ENCODE assay signal across 8 cellular contexts in the genomic region with DNA sequence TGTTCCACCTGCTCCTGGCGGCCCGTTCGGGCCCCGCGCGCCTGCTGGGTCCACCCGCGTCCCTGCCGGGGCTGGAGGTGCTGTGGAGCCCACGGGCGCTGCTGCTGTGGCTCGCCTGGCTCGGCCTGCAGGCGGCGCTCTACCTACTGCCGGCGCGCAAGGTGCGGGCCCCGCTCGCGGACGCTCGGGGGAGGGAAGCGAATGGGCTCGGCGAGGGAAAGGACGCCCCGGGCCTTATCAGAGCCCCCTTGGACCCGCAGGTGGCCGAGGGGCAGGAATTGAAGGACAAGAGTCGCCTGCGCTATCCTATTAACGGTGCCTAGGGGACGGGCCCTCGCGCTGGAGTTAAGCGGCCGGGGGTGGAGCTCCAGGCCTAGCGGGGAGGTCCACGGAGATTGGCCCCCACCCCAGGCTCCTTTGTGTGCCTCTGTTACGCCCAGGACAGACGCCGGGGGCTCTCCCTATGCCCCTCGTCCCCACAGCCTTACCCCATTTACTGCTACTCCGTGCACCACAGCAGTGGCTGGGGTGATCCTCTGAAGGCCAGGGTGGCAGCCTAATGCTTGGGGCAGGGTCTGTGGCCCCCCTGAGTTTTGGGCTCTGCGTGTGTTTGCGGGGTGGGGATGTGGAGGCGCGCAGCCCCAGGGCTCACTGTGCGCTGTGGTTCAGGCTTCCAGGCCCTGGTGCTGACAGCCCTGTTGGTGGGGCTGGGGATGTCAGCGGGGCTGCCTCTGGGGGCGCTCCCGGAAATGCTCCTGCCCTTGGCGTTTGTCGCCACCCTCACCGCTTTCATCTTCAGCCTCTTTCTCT.
A peak's percentile ranks its signal among the peaks of the same experiment; 100 is the strongest.
DNase-seq lines count a peak whose midpoint lies in the region; ATAC-seq, FAIRE-seq and TF ChIP-seq lines count a peak whose summit lies in the region.

No MANE protein-coding gene starts in this region.

- peak; percentile 62 for FAIRE-seq in GM18507 (lab: Jason Lieb, UNC)

- H3K9me3 Mint-ChIP-seq in dendritic cell treated with granulocyte-macrophage colony-stimulating factor and Interleukin-4, amounts not matched to agents 40 ng/mL and 50 ng/mL, for 4 days = no peaks in the 10 kb centered on the region
- H3K9me3 Mint-ChIP-seq in memory B cell = no peaks in the 10 kb centered on the region

- DNase-seq in AG09319 (ENCODE audit: extremely low read depth, low read depth) (no peak), GM18507 (ENCODE audit: extremely low spot score, insufficient read length, low read depth) (no peak), NCI-H1092 (lab: John Stamatoyannopoulos, UW) (peak; percentile 52), memory B cell (ENCODE audit: low spot score in 2 of 2) (peak; percentile 76 to 82)
- DNase-seq in activated CD4-positive, alpha-beta T cell treated with anti-CD3 and anti-CD28 coated beads for 24 hours (ENCODE audit: low read depth in 2 of 2) = peak; percentile 61 to 66
- peak; percentile 63 for DNase-seq in stimulated activated CD8-positive, alpha-beta memory T cell treated with anti-CD3 and anti-CD28 coated beads, Interleukin-15, amount 100 ng/mL, for 24 hours (ENCODE audit: low read depth)

- peak overlapping the region; percentile 86 for H3K27ac Mint-ChIP-seq in dendritic cell treated with granulocyte-macrophage colony-stimulating factor and Interleukin-4, amounts not matched to agents 40 ng/mL and 50 ng/mL, for 4 days
- peak overlapping the region; percentile 92 for H3K27ac Mint-ChIP-seq in memory B cell

- peaks cover 50% of the 10 kb centered on the region for H3K4me1 Mint-ChIP-seq in dendritic cell treated with granulocyte-macrophage colony-stimulating factor and Interleukin-4, amounts not matched to agents 40 ng/mL and 50 ng/mL, for 4 days (ENCODE audit: low read depth)
- H3K4me1 Mint-ChIP-seq in memory B cell = peaks cover 23% of the 10 kb centered on the region

- peaks cover 26% of the 10 kb centered on the region for H3K27me3 Mint-ChIP-seq in dendritic cell treated with granulocyte-macrophage colony-stimulating factor and Interleukin-4, amounts not matched to agents 40 ng/mL and 50 ng/mL, for 4 days
- no peaks in the 10 kb centered on the region for H3K27me3 Mint-ChIP-seq in memory B cell

- peak overlapping the region; percentile 91 for H3K4me3 Mint-ChIP-seq in dendritic cell treated with granulocyte-macrophage colony-stimulating factor and Interleukin-4, amounts not matched to agents 40 ng/mL and 50 ng/mL, for 4 days
- peak overlapping the region; percentile 92 for H3K4me3 Mint-ChIP-seq in memory B cell

- intact Hi-C loops in dendritic cell treated with granulocyte-macrophage colony-stimulating factor and Interleukin-4, amounts not matched to agents 40 ng/mL and 50 ng/mL, for 4 days (cut with micrococcal nuclease) = loop anchor here (10.0 kb wide), 2 partner anchors 142 to 198 kb away; a partner anchor contains a TSS

- peak; percentile 58 for TF ChIP-seq CTCF in AG09319 (IDR thresholded peaks at IDR 0.05; ENCODE audit: low read depth, low read length)

- peaks cover 41% of the 10 kb centered on the region for H3K36me3 Mint-ChIP-seq in dendritic cell treated with granulocyte-macrophage colony-stimulating factor and Interleukin-4, amounts not matched to agents 40 ng/mL and 50 ng/mL, for 4 days (ENCODE audit: low read depth)
- peaks cover under 1% of the 10 kb centered on the region for H3K36me3 Mint-ChIP-seq in memory B cell

- peak; percentile 51 for ATAC-seq in memory B cell (ENCODE audit: low read depth)
- ATAC-seq in GM21529 (IDR thresholded peaks at IDR 0.05; ENCODE audit: unreplicated experiment) = no peak

Comparison
In these comparisons a context has a peak if more than half of its experiments do, and no peak if none do; other contexts are left out.
1. DNase-seq: peak in NCI-H1092 (single experiment), activated CD4-positive, alpha-beta T cell treated with anti-CD3 and anti-CD28 coated beads for 24 hours (2 of 2), memory B cell (2 of 2) and stimulated activated CD8-positive, alpha-beta memory T cell treated with anti-CD3 and anti-CD28 coated beads, Interleukin-15, amount 100 ng/mL, for 24 hours (single experiment); none in AG09319 (single experiment) and GM18507 (single experiment).